ENCODE assay signal across 12 cellular contexts in genomic region chr21:18245493-18245967, GRCh38. TPM values are rescaled to one million over a fixed set of nuclear protein-coding genes. Genes with fewer than 3 reads are reported as not detected.
DNase-seq lines count a peak whose midpoint lies in the region; ATAC-seq and TF ChIP-seq lines count a peak whose summit lies in the region.
"Had no signal": no experiment of that assay in that cellular context is flagged by ENCODE, and none has a peak within 500 bp of the region (broad histone marks: within the 10 kb centered on the region; RNA-seq: fewer than 3 reads in every experiment).

No MANE protein-coding gene starts in this region.

- TF ChIP-seq EP300 in sigmoid colon (IDR thresholded peaks at IDR 0.05): no peak

- DNase-seq in HEK293T (ENCODE audit: extremely low spot score) (peak; percentile 30), ascending aorta (ENCODE audit: low spot score in 2 of 2) (peak in 1 of 2 donors; percentile 62), sigmoid colon (peak; percentile 54), GM19240 (ENCODE audit: insufficient read length, low spot score) (no peak), NCI-H1105 treated with DMSO at 0.1 percent for 48 hours (lab: John Stamatoyannopoulos, UW) (no peak)
- DNase-seq: naive B cell had no signal

- no peak for TF ChIP-seq POLR2A in sigmoid colon (IDR thresholded peaks at IDR 0.05)

- TF ChIP-seq CTCF in ascending aorta (IDR thresholded peaks at IDR 0.05) (no peak), sigmoid colon (IDR thresholded peaks at IDR 0.05) (no peak)

- H3K9ac ChIP-seq in iPS-18a (ENCODE audit: low read length): no peak overlapping the region

- intact Hi-C loops in ascending aorta (cut with DNase I) (no loop called here), sigmoid colon (cut with DNase I) (no loop called here)

- POLR2A ChIA-PET in HEK293T (lab: Yijun Ruan, JAX): no interaction called here

- H3K4me3 ChIP-seq in ascending aorta (peak overlapping the region; percentile 47 to 56), iPS-18a (ENCODE audit: low read length) (peak overlapping the region; percentile 77), sigmoid colon (peak overlapping the region; percentile 23 to 55 (median 46))

- ATAC-seq in GM19328 (IDR thresholded peaks at IDR 0.05; ENCODE audit: unreplicated experiment) (no peak), GM18867 (IDR thresholded peaks at IDR 0.05; ENCODE audit: unreplicated experiment) (no peak)
- ATAC-seq: HCT116 had no signal

- H3K27me3 ChIP-seq in ascending aorta: no peaks in the 10 kb centered on the region
- H3K27me3 ChIP-seq in iPS-18a (ENCODE audit: control insufficient read depth, insufficient read depth, low read length): peaks cover 47% of the 10 kb centered on the region
- H3K27me3 ChIP-seq in sigmoid colon: peaks cover 0 to 39% (median 7%) of the 10 kb centered on the region in 3 donors

- no peak overlapping the region for H3K27ac ChIP-seq in ascending aorta
- no peak overlapping the region for H3K27ac ChIP-seq in iPS-18a (ENCODE audit: low read length)
- H3K27ac ChIP-seq in sigmoid colon: peak overlapping the region in 3 of 4 donors; percentile 5 to 50 (median 9)

- no peaks in the 10 kb centered on the region for H3K4me1 ChIP-seq in ascending aorta
- H3K4me1 ChIP-seq in iPS-18a (ENCODE audit: control insufficient read depth, low read depth, low read length): no peaks in the 10 kb centered on the region
- H3K4me1 ChIP-seq in sigmoid colon: peaks cover 0 to 20% (median 12%) of the 10 kb centered on the region in 4 donors

- no peaks in the 10 kb centered on the region for H3K9me3 ChIP-seq in ascending aorta
- no peaks in the 10 kb centered on the region for H3K9me3 ChIP-seq in iPS-18a (ENCODE audit: control insufficient read depth, low read depth, low read length)
- H3K9me3 ChIP-seq in sigmoid colon: no peaks in the 10 kb centered on the region

- 11% methylated on average over 21 of the region's 21 CpGs for WGBS in sigmoid colon, 2 donors

- H3K36me3 ChIP-seq in ascending aorta (no peaks in the 10 kb centered on the region), iPS-18a (ENCODE audit: control insufficient read depth, low read depth, low read length) (no peaks in the 10 kb centered on the region), sigmoid colon (no peaks in the 10 kb centered on the region)

- CTCF ChIA-PET in HEK293T (lab: Yijun Ruan, JAX): no interaction called here

TF ChIP-seq in HEK293T, 16 proteins besides CTCF, POLR2A, EP300 and RAD21:
- TF ChIP-seq NFRKB (IDR thresholded peaks at IDR 0.05) (no peak), CTBP1 (IDR thresholded peaks at IDR 0.05; ENCODE audit: borderline replicate concordance) (no peak), FOXM1 (IDR thresholded peaks at IDR 0.05; ENCODE audit: borderline replicate concordance) (no peak), SP1 (IDR thresholded peaks at IDR 0.05) (no peak), FOXA1 (IDR thresholded peaks at IDR 0.05) (no peak), LEF1 (IDR thresholded peaks at IDR 0.05; ENCODE audit: borderline replicate concordance) (no peak)

RNA-seq across cellular contexts. Expression of gene CHODL, which starts 0.9 kb away (rescaled TPM):
- total RNA-seq in ascending aorta: not detected
- 1 to 10 TPM; 2.6 to 8.2 (median 3.2) TPM for total RNA-seq in sigmoid colon
- under 1 TPM in 2 of 3 donors, not detected in 1; 0.46 to 0.82 TPM for polyA plus RNA-seq in sigmoid colon
- total RNA-seq: M059J; T-helper 2 cell treated with Interferon-gamma antibody and Interleukin-4, amounts not matched to agents 100 ng/mL and 5 ng/mL, for 36 hours had no signal

Comparison
In these comparisons a context has a peak if more than half of its experiments do, and no peak if none do; other contexts are left out.
1. DNase-seq: peak in HEK293T (single experiment) and sigmoid colon (single experiment); none in GM19240 (single experiment) and NCI-H1105 treated with DMSO at 0.1 percent for 48 hours (single experiment).
2. H3K27ac ChIP-seq: peak in sigmoid colon (3 of 4); none in ascending aorta (0 of 2) and iPS-18a (single experiment).
3. Peak in every context shown above with its lines, with median percentiles within 50 percentile points of each other: H3K4me3 ChIP-seq.